ENCODE assay signal across 27 cellular contexts in the genomic region with DNA sequence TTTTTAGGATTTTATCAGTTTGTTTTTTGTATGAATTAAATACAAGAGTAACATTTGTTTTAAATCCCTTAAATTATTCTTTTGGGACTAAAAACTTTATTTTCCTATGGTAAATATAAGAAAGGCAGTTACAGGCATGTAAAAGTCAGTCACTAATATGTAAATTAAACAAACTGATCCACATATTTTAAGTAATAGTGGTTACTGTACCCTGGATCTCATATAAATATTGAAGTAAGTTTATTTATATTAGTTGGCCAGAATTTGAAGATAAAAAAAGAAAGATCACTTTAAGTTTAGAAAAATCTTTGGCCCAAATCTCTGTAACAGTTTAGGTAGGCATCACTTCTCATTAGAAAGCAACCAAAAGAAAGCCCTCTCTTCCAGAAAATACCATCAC. TPM values are rescaled to one million over a fixed set of nuclear protein-coding genes. Genes with fewer than 3 reads are reported as not detected.
"Had no signal": no experiment of that assay in that cellular context is flagged by ENCODE, and none has a peak within 500 bp of the region (broad histone marks: within the 10 kb centered on the region; RNA-seq: fewer than 3 reads in every experiment).

No MANE protein-coding gene starts in this region.

- H3K9me3 ChIP-seq: mucosa of descending colon, ovary, right atrium auricular region, suprapubic skin, thoracic aorta, tibial artery, upper lobe of right lung had no signal

- H3K27ac Mint-ChIP-seq: immature natural killer cell; memory B cell; naive thymus-derived CD4-positive, alpha-beta T cell; natural killer cell treated with Interleukin-12 subunit alpha and Interleukin-12 subunit beta and Interleukin-15 and Interleukin-18, amount 100 ng/mL, for 72 hours; progenitor cell of endocrine pancreas; stimulated activated naive CD8-positive, alpha-beta T cell treated with anti-CD3 and anti-CD28 coated beads, Interleukin-15, Interleukin-2, amounts not matched to agents 100 ng/mL and 50 ng/mL, for 24 hours had no signal

- FAIRE-seq: islet of Langerhans, urothelium cell line had no signal

- H3K4me1 ChIP-seq: right atrium auricular region, suprapubic skin, tibial artery had no signal

- H3K27ac ChIP-seq: ovary, right atrium auricular region, skin epidermis, suprapubic skin, thoracic aorta, tibial artery, upper lobe of right lung had no signal

- H3K36me3 ChIP-seq: ovary, right atrium auricular region, suprapubic skin, thoracic aorta, tibial artery, upper lobe of right lung had no signal

- H3K27me3 Mint-ChIP-seq: memory B cell; natural killer cell treated with Interleukin-12 subunit alpha and Interleukin-12 subunit beta and Interleukin-15 and Interleukin-18, amount 100 ng/mL, for 72 hours had no signal

- H3K4me1 Mint-ChIP-seq: memory B cell; naive thymus-derived CD4-positive, alpha-beta T cell had no signal

- DNase-seq: hypothalamus; immature natural killer cell; midbrain; mucosa of descending colon; naive thymus-derived CD4-positive, alpha-beta T cell; ovary; stimulated activated CD4-positive, alpha-beta T cell treated with anti-CD3 and anti-CD28 coated beads, Interleukin-12 subunit alpha, Interleukin-12 subunit beta, amount 100 ng/mL, for 4 hours; stimulated activated CD4-positive, alpha-beta T cell treated with anti-CD3 and anti-CD28 coated beads, Interleukin-15, amount 100 ng/mL, for 24 hours; stimulated activated CD4-positive, alpha-beta T cell treated with anti-CD3 and anti-CD28 coated beads, Interleukin-2, amount 100 ng/mL, for 24 hours; stimulated activated CD4-positive, alpha-beta T cell treated with anti-CD3 and anti-CD28 coated beads, Interleukin-4, amount 100 ng/mL, for 1 hour; stimulated activated naive CD4-positive, alpha-beta T cell; tibial artery; trophoblast cell; upper lobe of right lung had no signal

- H3K27me3 ChIP-seq: ovary, right atrium auricular region, suprapubic skin, tibial artery, upper lobe of right lung had no signal

- H3K9me3 Mint-ChIP-seq: immature natural killer cell; natural killer cell treated with Interleukin-12 subunit alpha and Interleukin-12 subunit beta and Interleukin-15 and Interleukin-18, amount 100 ng/mL, for 72 hours; stimulated activated naive CD8-positive, alpha-beta T cell treated with anti-CD3 and anti-CD28 coated beads, Interleukin-15, Interleukin-2, amounts not matched to agents 100 ng/mL and 50 ng/mL, for 24 hours had no signal

- H3K4me3 ChIP-seq: mucosa of descending colon, ovary, right atrium auricular region, skin epidermis, suprapubic skin, thoracic aorta, tibial artery, upper lobe of right lung had no signal

- H3K4me3 Mint-ChIP-seq: immature natural killer cell; memory B cell; naive thymus-derived CD4-positive, alpha-beta T cell; natural killer cell treated with Interleukin-12 subunit alpha and Interleukin-12 subunit beta and Interleukin-15 and Interleukin-18, amount 100 ng/mL, for 72 hours; stimulated activated naive CD8-positive, alpha-beta T cell treated with anti-CD3 and anti-CD28 coated beads, Interleukin-15, Interleukin-2, amounts not matched to agents 100 ng/mL and 50 ng/mL, for 24 hours had no signal

- H3K36me3 Mint-ChIP-seq: immature natural killer cell; memory B cell; naive thymus-derived CD4-positive, alpha-beta T cell; natural killer cell treated with Interleukin-12 subunit alpha and Interleukin-12 subunit beta and Interleukin-15 and Interleukin-18, amount 100 ng/mL, for 72 hours had no signal

- ATAC-seq: left lobe of liver; mucosa of descending colon; naive thymus-derived CD4-positive, alpha-beta T cell; natural killer cell treated with Interleukin-12 subunit alpha and Interleukin-12 subunit beta and Interleukin-15 and Interleukin-18, amount 100 ng/mL, for 72 hours; sciatic nerve; upper lobe of right lung had no signal

RNA-seq across cellular contexts. Expression of a gene that starts 45.8 kb away (rescaled TPM):
- total RNA-seq: myocyte, progenitor cell of endocrine pancreas had no signal
- polyA plus RNA-seq: naive thymus-derived CD4-positive, alpha-beta T cell had no signal
